2 cellular contexts compared by ENCODE assay signal in the genomic region with DNA sequence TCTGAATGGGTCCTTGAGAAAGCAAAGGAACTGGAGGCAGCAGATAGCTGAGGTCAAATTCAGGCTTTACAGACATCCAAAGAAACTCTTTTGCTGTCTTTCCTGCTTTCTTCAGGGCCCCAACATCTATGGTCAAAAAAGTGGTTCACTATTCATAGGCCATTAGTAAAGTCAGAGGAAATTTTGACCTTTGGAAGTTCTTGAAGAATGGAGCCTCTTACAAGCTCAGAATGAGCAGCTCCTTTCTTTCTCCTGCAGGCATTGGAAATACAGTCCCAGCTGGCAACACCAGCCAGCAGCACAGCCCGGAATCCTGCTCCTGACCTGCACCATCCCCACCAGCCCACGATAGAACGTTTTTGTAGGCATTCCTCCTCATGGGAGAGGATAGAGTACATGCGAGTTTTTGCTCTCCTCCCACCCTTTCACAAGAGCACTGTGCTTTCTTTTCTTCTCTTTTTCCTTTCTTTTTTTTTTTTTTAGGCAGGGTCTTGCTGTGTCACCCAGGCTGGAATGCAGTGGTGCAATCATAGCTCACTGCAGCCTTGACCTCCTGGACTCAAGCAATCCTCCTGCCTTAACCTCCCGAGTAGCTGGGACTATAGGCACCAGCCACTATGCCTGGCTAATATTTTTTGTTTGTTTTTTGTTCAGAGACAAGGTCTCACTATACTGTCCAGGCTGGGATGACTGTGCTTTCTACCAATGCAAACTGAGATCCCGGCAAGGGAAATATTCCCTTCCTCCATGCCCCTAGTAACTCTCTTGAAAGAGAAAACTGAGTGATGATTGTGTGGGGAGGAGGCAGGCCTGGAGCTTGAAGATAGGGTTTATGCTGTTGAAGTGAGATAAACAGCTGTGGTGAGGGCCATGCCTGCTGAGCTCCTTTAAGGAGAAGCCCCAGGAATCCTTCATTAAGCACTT.
A peak's percentile ranks its signal among the peaks of the same experiment; 100 is the strongest.
TF ChIP-seq lines count a peak whose summit lies in the region.

No MANE protein-coding gene starts in this region.

TF ChIP-seq in K562, 482 proteins besides CTCF, POLR2A, EP300 and RAD21 (continued from another document and continues in another):
- TF ChIP-seq, protein P1, sequence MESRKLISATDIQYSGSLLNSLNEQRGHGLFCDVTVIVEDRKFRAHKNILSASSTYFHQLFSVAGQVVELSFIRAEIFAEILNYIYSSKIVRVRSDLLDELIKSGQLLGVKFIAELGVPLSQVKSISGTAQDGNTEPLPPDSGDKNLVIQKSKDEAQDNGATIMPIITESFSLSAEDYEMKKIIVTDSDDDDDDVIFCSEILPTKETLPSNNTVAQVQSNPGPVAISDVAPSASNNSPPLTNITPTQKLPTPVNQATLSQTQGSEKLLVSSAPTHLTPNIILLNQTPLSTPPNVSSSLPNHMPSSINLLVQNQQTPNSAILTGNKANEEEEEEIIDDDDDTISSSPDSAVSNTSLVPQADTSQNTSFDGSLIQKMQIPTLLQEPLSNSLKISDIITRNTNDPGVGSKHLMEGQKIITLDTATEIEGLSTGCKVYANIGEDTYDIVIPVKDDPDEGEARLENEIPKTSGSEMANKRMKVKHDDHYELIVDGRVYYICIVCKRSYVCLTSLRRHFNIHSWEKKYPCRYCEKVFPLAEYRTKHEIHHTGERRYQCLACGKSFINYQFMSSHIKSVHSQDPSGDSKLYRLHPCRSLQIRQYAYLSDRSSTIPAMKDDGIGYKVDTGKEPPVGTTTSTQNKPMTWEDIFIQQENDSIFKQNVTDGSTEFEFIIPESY (CRISPR knock-in tag; IDR thresholded peaks at IDR 0.05) = 0 out of 2 replicates have a peak, but pooled peaks have one; percentile 34
- TF ChIP-seq THAP12 (CRISPR knock-in tag; IDR thresholded peaks at IDR 0.05) (no peak), CREBBP (IDR thresholded peaks at IDR 0.05; ENCODE audit: low read depth, low read length) (no peak), NR3C1 (CRISPR knock-in tag; IDR thresholded peaks at IDR 0.05) (no peak), RNF219 (CRISPR knock-in tag; IDR thresholded peaks at IDR 0.05) (no peak), XRCC4 (IDR thresholded peaks at IDR 0.05; ENCODE audit: extremely low read depth, insufficient read depth, insufficient read length) (no peak), ZNF384 (IDR thresholded peaks at IDR 0.05; ENCODE audit: low read depth, low read length) (peak; percentile 83), IRF1 (CRISPR knock-in tag; IDR thresholded peaks at IDR 0.05; ENCODE audit: borderline replicate concordance) (no peak)
- TF ChIP-seq, protein P2, sequence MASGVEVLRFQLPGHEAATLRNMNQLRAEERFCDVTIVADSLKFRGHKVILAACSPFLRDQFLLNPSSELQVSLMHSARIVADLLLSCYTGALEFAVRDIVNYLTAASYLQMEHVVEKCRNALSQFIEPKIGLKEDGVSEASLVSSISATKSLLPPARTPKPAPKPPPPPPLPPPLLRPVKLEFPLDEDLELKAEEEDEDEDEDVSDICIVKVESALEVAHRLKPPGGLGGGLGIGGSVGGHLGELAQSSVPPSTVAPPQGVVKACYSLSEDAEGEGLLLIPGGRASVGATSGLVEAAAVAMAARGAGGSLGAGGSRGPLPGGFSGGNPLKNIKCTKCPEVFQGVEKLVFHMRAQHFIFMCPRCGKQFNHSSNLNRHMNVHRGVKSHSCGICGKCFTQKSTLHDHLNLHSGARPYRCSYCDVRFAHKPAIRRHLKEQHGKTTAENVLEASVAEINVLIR (CRISPR knock-in tag; IDR thresholded peaks at IDR 0.05) = 0 out of 2 replicates have a peak, but pooled peaks have one; percentile 11
- TF ChIP-seq, protein P3, sequence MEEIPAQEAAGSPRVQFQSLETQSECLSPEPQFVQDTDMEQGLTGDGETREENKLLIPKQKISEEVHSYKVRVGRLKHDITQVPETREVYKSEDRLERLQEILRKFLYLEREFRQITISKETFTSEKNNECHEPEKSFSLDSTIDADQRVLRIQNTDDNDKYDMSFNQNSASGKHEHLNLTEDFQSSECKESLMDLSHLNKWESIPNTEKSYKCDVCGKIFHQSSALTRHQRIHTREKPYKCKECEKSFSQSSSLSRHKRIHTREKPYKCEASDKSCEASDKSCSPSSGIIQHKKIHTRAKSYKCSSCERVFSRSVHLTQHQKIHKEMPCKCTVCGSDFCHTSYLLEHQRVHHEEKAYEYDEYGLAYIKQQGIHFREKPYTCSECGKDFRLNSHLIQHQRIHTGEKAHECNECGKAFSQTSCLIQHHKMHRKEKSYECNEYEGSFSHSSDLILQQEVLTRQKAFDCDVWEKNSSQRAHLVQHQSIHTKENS (CRISPR knock-in tag; IDR thresholded peaks at IDR 0.05) = no peak

TF ChIP-seq in HepG2, 621 proteins besides CTCF, POLR2A, EP300 and RAD21 (continued from another document):
- TF ChIP-seq ZBTB4 (CRISPR knock-in tag; IDR thresholded peaks at IDR 0.05; ENCODE audit: borderline replicate concordance) (no peak), TMF1 (CRISPR knock-in tag; IDR thresholded peaks at IDR 0.05; ENCODE audit: low read depth) (no peak), ZNF160 (CRISPR knock-in tag; IDR thresholded peaks at IDR 0.05) (no peak), ZNF703 (CRISPR knock-in tag; IDR thresholded peaks at IDR 0.05; ENCODE audit: borderline replicate concordance) (no peak), ZNF281 (CRISPR knock-in tag; IDR thresholded peaks at IDR 0.05; ENCODE audit: borderline replicate concordance) (no peak), ZKSCAN8 (CRISPR knock-in tag; IDR thresholded peaks at IDR 0.05; ENCODE audit: borderline replicate concordance) (peak; percentile 69; the same call in 1 of the 2 replicates), TRIM24 (CRISPR knock-in tag; IDR thresholded peaks at IDR 0.05) (no peak), SUZ12 (IDR thresholded peaks at IDR 0.05; ENCODE audit: low read depth, low read length) (no peak), CHD4 (IDR thresholded peaks at IDR 0.05; ENCODE audit: borderline replicate concordance, low read length) (0 out of 2 replicates have a peak, but pooled peaks have one; percentile 41), TARDBP (CRISPR knock-in tag; IDR thresholded peaks at IDR 0.05) (no peak), GATA4 (IDR thresholded peaks at IDR 0.05; ENCODE audit: borderline replicate concordance, low read depth) (no peak), KLF16 (CRISPR knock-in tag; IDR thresholded peaks at IDR 0.05) (no peak), ZNF770 (CRISPR knock-in tag; IDR thresholded peaks at IDR 0.05) (peak; percentile 96), ZNF614 (CRISPR knock-in tag; IDR thresholded peaks at IDR 0.05; ENCODE audit: borderline replicate concordance) (no peak), GATAD1 (CRISPR knock-in tag; IDR thresholded peaks at IDR 0.05) (0 out of 2 replicates have a peak, but pooled peaks have one; percentile 32)
- TF ChIP-seq, protein P4, sequence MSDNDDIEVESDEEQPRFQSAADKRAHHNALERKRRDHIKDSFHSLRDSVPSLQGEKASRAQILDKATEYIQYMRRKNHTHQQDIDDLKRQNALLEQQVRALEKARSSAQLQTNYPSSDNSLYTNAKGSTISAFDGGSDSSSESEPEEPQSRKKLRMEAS (IDR thresholded peaks at IDR 0.05) = 0 out of 2 replicates have a peak, but pooled peaks have one; percentile 16
- TF ChIP-seq, protein P5, sequence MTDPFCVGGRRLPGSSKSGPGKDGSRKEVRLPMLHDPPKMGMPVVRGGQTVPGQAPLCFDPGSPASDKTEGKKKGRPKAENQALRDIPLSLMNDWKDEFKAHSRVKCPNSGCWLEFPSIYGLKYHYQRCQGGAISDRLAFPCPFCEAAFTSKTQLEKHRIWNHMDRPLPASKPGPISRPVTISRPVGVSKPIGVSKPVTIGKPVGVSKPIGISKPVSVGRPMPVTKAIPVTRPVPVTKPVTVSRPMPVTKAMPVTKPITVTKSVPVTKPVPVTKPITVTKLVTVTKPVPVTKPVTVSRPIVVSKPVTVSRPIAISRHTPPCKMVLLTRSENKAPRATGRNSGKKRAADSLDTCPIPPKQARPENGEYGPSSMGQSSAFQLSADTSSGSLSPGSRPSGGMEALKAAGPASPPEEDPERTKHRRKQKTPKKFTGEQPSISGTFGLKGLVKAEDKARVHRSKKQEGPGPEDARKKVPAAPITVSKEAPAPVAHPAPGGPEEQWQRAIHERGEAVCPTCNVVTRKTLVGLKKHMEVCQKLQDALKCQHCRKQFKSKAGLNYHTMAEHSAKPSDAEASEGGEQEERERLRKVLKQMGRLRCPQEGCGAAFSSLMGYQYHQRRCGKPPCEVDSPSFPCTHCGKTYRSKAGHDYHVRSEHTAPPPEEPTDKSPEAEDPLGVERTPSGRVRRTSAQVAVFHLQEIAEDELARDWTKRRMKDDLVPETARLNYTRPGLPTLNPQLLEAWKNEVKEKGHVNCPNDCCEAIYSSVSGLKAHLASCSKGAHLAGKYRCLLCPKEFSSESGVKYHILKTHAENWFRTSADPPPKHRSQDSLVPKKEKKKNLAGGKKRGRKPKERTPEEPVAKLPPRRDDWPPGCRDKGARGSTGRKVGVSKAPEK (CRISPR knock-in tag; IDR thresholded peaks at IDR 0.05; ENCODE audit: borderline replicate concordance) = no peak
- TF ChIP-seq, protein P6, sequence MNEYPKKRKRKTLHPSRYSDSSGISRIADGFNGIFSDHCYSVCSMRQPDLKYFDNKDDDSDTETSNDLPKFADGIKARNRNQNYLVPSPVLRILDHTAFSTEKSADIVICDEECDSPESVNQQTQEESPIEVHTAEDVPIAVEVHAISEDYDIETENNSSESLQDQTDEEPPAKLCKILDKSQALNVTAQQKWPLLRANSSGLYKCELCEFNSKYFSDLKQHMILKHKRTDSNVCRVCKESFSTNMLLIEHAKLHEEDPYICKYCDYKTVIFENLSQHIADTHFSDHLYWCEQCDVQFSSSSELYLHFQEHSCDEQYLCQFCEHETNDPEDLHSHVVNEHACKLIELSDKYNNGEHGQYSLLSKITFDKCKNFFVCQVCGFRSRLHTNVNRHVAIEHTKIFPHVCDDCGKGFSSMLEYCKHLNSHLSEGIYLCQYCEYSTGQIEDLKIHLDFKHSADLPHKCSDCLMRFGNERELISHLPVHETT (CRISPR knock-in tag; conservative IDR thresholded peaks at IDR 0.05) = no peak
- TF ChIP-seq, protein P1 (CRISPR knock-in tag; IDR thresholded peaks at IDR 0.05) = no peak
